ENCODE assay signal across 20 cellular contexts in genomic region chr17:68499587-68499986, GRCh38.
"Had no signal": no experiment of that assay in that cellular context is flagged by ENCODE, and none has a peak within 500 bp of the region (broad histone marks: within the 10 kb centered on the region; RNA-seq: fewer than 3 reads in every experiment).

No MANE protein-coding gene starts in this region.

- H3K27ac ChIP-seq: brain microvascular endothelial cell, cardiac muscle cell had no signal

- H3K36me3 Mint-ChIP-seq: activated CD4-positive, alpha-beta memory T cell treated with anti-CD3 and anti-CD28 coated beads for 36 hours; activated naive CD4-positive, alpha-beta T cell treated with anti-CD3 and anti-CD28 coated beads, Interleukin-2, amount 10 ng/mL, durations not matched to agents 7 days and 5 days; activated naive CD8-positive, alpha-beta T cell treated with anti-CD3 and anti-CD28 coated beads for 36 hours had no signal

- H3K4me3 Mint-ChIP-seq: activated CD4-positive, alpha-beta memory T cell treated with anti-CD3 and anti-CD28 coated beads for 36 hours; activated CD4-positive, alpha-beta T cell treated with anti-CD3 and anti-CD28 coated beads, Interleukin-2, amount 10 ng/mL, durations not matched to agents 7 days and 5 days; activated naive CD4-positive, alpha-beta T cell treated with anti-CD3 and anti-CD28 coated beads, Interleukin-2, amount 10 ng/mL, durations not matched to agents 7 days and 5 days; activated naive CD8-positive, alpha-beta T cell treated with anti-CD3 and anti-CD28 coated beads for 36 hours; activated T-cell treated with anti-CD3 and anti-CD28 coated beads, Interleukin-2, amount 50 U/mL, for 4 hours; T-helper 17 cell; WTC11 had no signal

- H3K36me3 ChIP-seq: brain microvascular endothelial cell, cardiac muscle cell had no signal

- DNase-seq: activated CD4-positive, alpha-beta memory T cell treated with anti-CD3 and anti-CD28 coated beads for 36 hours; activated CD4-positive, alpha-beta T cell treated with anti-CD3 and anti-CD28 coated beads, Interleukin-2, amount 10 ng/mL, durations not matched to agents 7 days and 5 days; activated CD8-positive, alpha-beta memory T cell treated with anti-CD3 and anti-CD28 coated beads for 24 hours; activated gamma-delta T cell; activated naive CD4-positive, alpha-beta T cell treated with anti-CD3 and anti-CD28 coated beads, Interleukin-2, amount 10 ng/mL, durations not matched to agents 7 days and 5 days; activated naive CD8-positive, alpha-beta T cell treated with anti-CD3 and anti-CD28 coated beads for 36 hours; activated T-cell treated with anti-CD3 and anti-CD28 coated beads, Interleukin-2, amount 50 U/mL, for 4 hours; brain microvascular endothelial cell; KBM-7; NCI-H1048; NCI-H146; NCI-H187 treated with DMSO at 0.1 percent for 48 hours; NCI-H2081 treated with DMSO at 0.1 percent for 48 hours; NCI-H446; NCI-H524; SIG-M5; T-helper 17 cell; T-helper 9 cell had no signal

- H3K9me3 Mint-ChIP-seq: activated CD4-positive, alpha-beta memory T cell treated with anti-CD3 and anti-CD28 coated beads for 36 hours; activated naive CD4-positive, alpha-beta T cell treated with anti-CD3 and anti-CD28 coated beads, Interleukin-2, amount 10 ng/mL, durations not matched to agents 7 days and 5 days; activated T-cell treated with anti-CD3 and anti-CD28 coated beads, Interleukin-2, amount 50 U/mL, for 4 hours had no signal

- ATAC-seq: activated T-cell treated with anti-CD3 and anti-CD28 coated beads, Interleukin-2, amount 50 U/mL, for 4 hours; T-helper 17 cell; WTC11 had no signal

- H3K4me3 ChIP-seq: cardiac muscle cell had no signal

- H3K27me3 Mint-ChIP-seq: activated naive CD8-positive, alpha-beta T cell treated with anti-CD3 and anti-CD28 coated beads for 36 hours had no signal

- H3K27ac Mint-ChIP-seq: activated CD4-positive, alpha-beta memory T cell treated with anti-CD3 and anti-CD28 coated beads for 36 hours; activated naive CD4-positive, alpha-beta T cell treated with anti-CD3 and anti-CD28 coated beads, Interleukin-2, amount 10 ng/mL, durations not matched to agents 7 days and 5 days; activated naive CD8-positive, alpha-beta T cell treated with anti-CD3 and anti-CD28 coated beads for 36 hours; WTC11 had no signal

- H3K27me3 ChIP-seq: brain microvascular endothelial cell, cardiac muscle cell had no signal
